ENCODE assay signal across 8 cellular contexts in genomic region chr11:62601114-62601363, GRCh38. TPM values are rescaled to one million over a fixed set of nuclear protein-coding genes. Genes with fewer than 3 reads are reported as not detected.
DNase-seq lines count a peak whose midpoint lies in the region; ATAC-seq and TF ChIP-seq lines count a peak whose summit lies in the region.

No MANE protein-coding gene starts in this region.

- H3K27me3 Mint-ChIP-seq in memory B cell, result no peaks in the 10 kb centered on the region

- H3K4me1 Mint-ChIP-seq in memory B cell, result peaks cover 39% of the 10 kb centered on the region

- H3K27ac Mint-ChIP-seq in memory B cell, result peak overlapping the region; percentile 80

- H3K27me3 ChIP-seq in SJCRH30, result no peaks in the 10 kb centered on the region
- H3K27me3 ChIP-seq in thymus (ENCODE audit: control insufficient read depth, insufficient read depth), result no peaks in the 10 kb centered on the region

- H3K4me3 Mint-ChIP-seq in memory B cell, result peak overlapping the region; percentile 94

- H3K4me1 ChIP-seq in SJCRH30, result peaks cover 12% of the 10 kb centered on the region
- peaks cover 15% of the 10 kb centered on the region for H3K4me1 ChIP-seq in thymus (ENCODE audit: control insufficient read depth, insufficient read depth, low read length)

- H3K9me3 ChIP-seq in SJCRH30 (replicated peaks), result no peaks in the 10 kb centered on the region
- H3K9me3 ChIP-seq in thymus (ENCODE audit: control insufficient read depth), result no peaks in the 10 kb centered on the region

- TF ChIP-seq CTCF in AG04449 (IDR thresholded peaks at IDR 0.05; ENCODE audit: insufficient read depth, low read length, missing control alignments), result no peak

- H3K4me3 ChIP-seq in AG04449 (ENCODE audit: low read depth, low read length) (peak overlapping the region; percentile 82), SJCRH30 (peak overlapping the region; percentile 94), thymus (ENCODE audit: low read length) (peak overlapping the region; percentile 90)

- H3K27ac ChIP-seq in SJCRH30 (peak overlapping the region; percentile 83), cingulate gyrus (ENCODE audit: low read depth, low read length) (peak overlapping the region; percentile 93), thymus (ENCODE audit: low read depth) (peak overlapping the region; percentile 95)

- POLR2A ChIA-PET in AG04449 (lab: Yijun Ruan, JAX), result interaction anchor here (0.7 to 2.9 kb wide), 9 partner anchors 9 to 255 kb away, joined by 3 to 33 read pairs (median 5); partner anchors contain the start of genes B3GAT3, C11orf98, CSKMT and EEF1G

- H3K36me3 Mint-ChIP-seq in memory B cell, result peaks cover 36% of the 10 kb centered on the region

- CTCF ChIA-PET in AG04449 (lab: Yijun Ruan, JAX), result interaction anchor here (1.3 to 6.5 kb wide), 6 partner anchors 8 to 206 kb away, joined by 4 to 59 read pairs (median 7); partner anchors contain the start of genes EML3 and ROM1

- ATAC-seq in GM19467 (IDR thresholded peaks at IDR 0.05; ENCODE audit: unreplicated experiment) (peak; percentile 5), memory B cell (ENCODE audit: low read depth) (no peak), GM18520 (IDR thresholded peaks at IDR 0.05; ENCODE audit: unreplicated experiment) (no peak), HG03520 (IDR thresholded peaks at IDR 0.05; ENCODE audit: unreplicated experiment) (no peak)

- DNase-seq in AG04449 (ENCODE audit: low read depth, low spot score), result no peak
- no peak for DNase-seq in SJCRH30
- DNase-seq in memory B cell (ENCODE audit: low spot score in 2 of 2), result no peak

- H3K36me3 ChIP-seq in SJCRH30 (peaks cover 31% of the 10 kb centered on the region), thymus (ENCODE audit: control insufficient read depth, insufficient read depth) (peaks cover 33% of the 10 kb centered on the region)

- no peaks in the 10 kb centered on the region for H3K9me3 Mint-ChIP-seq in memory B cell

- WGBS in thymus, result under 1% methylated on average over 31 of the region's 31 CpGs

RNA-seq across cellular contexts. Expression of gene MTA2, which starts 0.6 kb away (rescaled TPM):
- total RNA-seq in SJCRH30 (2014; rRNA removed; shearing (Covaris generic)), result 106 and 107 TPM in 2 replicates
- polyA plus RNA-seq in thymus, result 79.3 TPM

RNA-seq across cellular contexts. Expression of gene TUT1, which starts 9.7 kb away (rescaled TPM):
- total RNA-seq in SJCRH30 (2014; rRNA removed; shearing (Covaris generic)), result 8.8 and 9.1 TPM in 2 replicates
- polyA plus RNA-seq in thymus, result 25.3 TPM

RNA-seq across cellular contexts. Expression of gene EML3, which starts 11.5 kb away (rescaled TPM):
- 5.8 and 8.9 TPM in 2 replicates for total RNA-seq in SJCRH30 (2014; rRNA removed; shearing (Covaris generic))
- polyA plus RNA-seq in thymus, result 99.3 TPM

RNA-seq across cellular contexts. Expression of gene ROM1, which starts 12.0 kb away (rescaled TPM):
- 0.46 and 0.51 TPM in 2 replicates for total RNA-seq in SJCRH30 (2014; rRNA removed; shearing (Covaris generic))
- polyA plus RNA-seq in thymus, result 7.6 TPM

RNA-seq across cellular contexts. Expression of gene B3GAT3, which starts 20.7 kb away (rescaled TPM):
- total RNA-seq in SJCRH30 (2014; rRNA removed; shearing (Covaris generic)), result 23.4 and 28.2 TPM in 2 replicates
- 72.2 TPM for polyA plus RNA-seq in thymus
